ENCODE assay signal across 21 cellular contexts in genomic region chr12:94326234-94326633, GRCh38.
"Had no signal": no experiment of that assay in that cellular context is flagged by ENCODE, and none has a peak within 500 bp of the region (broad histone marks: within the 10 kb centered on the region; RNA-seq: fewer than 3 reads in every experiment).

No MANE protein-coding gene starts in this region.

- H3K4me3 ChIP-seq: colonic mucosa, lung, spleen, stomach, thoracic aorta had no signal

- H3K4me3 Mint-ChIP-seq: endodermal cell; naive thymus-derived CD4-positive, alpha-beta T cell; nephron progenitor cell had no signal

- DNase-seq: colonic mucosa; dermis blood vessel endothelial cell; endodermal cell; erythroblast; hippocampal formation; left colon; left ventricle myocardium superior; naive thymus-derived CD4-positive, alpha-beta T cell; nephron progenitor cell; posterior cingulate gyrus; spleen; stimulated activated CD4-positive, alpha-beta T cell treated with anti-CD3 and anti-CD28 coated beads, Interleukin-1b, Interleukin-23, amount 100 ng/mL, for 48 hours; stimulated activated CD4-positive, alpha-beta T cell treated with anti-CD3 and anti-CD28 coated beads, Interleukin-4, amount 100 ng/mL, for 24 hours; stimulated activated naive CD4-positive, alpha-beta T cell; stomach; substantia nigra; trophoblast cell had no signal

- H3K4me1 Mint-ChIP-seq: endodermal cell, nephron progenitor cell had no signal

- H3K36me3 ChIP-seq: colonic mucosa had no signal

- H3K27ac Mint-ChIP-seq: endodermal cell; naive thymus-derived CD4-positive, alpha-beta T cell; nephron progenitor cell had no signal

- H3K4me1 ChIP-seq: colonic mucosa, foreskin keratinocyte, spleen, stomach had no signal

- H3K27me3 ChIP-seq: colonic mucosa, foreskin keratinocyte, spleen, stomach had no signal

- H3K27me3 Mint-ChIP-seq: naive thymus-derived CD4-positive, alpha-beta T cell had no signal

- H3K27ac ChIP-seq: colonic mucosa, foreskin keratinocyte, spleen, stomach, thoracic aorta had no signal

- ATAC-seq: left colon; left ventricle myocardium superior; naive thymus-derived CD4-positive, alpha-beta T cell; sciatic nerve had no signal

- H3K9me3 ChIP-seq: colonic mucosa, thoracic aorta had no signal
